ENCODE assay signal across 1 cellular context in the genomic region with DNA sequence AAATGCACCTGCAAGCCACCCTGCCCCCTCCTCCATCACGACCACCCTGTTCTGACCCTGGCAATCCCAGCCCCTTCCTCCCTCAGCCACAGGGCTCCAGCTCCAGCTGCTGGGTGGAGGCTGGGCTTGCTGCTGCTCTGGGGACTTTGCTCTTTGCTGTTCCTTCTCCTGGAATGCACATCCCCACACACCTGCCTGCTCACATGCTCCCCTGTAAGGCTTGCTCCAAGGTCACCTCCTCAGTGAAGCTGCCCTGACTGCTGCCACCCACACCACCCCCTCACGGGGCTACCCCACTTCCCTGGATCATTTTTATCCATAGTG.
TF ChIP-seq lines count a peak whose summit lies in the region.

No MANE protein-coding gene starts in this region.

TF ChIP-seq in HepG2, 621 proteins besides CTCF, POLR2A, EP300 and RAD21 (continued from another document and continues in another):
- TF ChIP-seq SNAPC4 (CRISPR knock-in tag; IDR thresholded peaks at IDR 0.05) (no peak), ESRRA (CRISPR knock-in tag; IDR thresholded peaks at IDR 0.05; ENCODE audit: low read depth) (peak; percentile 57; the same call in 1 of the 2 replicates), RBM22 (optimal IDR thresholded peaks at IDR 0.05; ENCODE audit: low read length) (no peak), ZNF512 (CRISPR knock-in tag; IDR thresholded peaks at IDR 0.05) (no peak), REPIN1 (CRISPR knock-in tag; IDR thresholded peaks at IDR 0.05; ENCODE audit: borderline replicate concordance, low read depth) (peak; percentile 53; the same call in 1 of the 2 replicates), ZNF234 (CRISPR knock-in tag; conservative IDR thresholded peaks at IDR 0.05) (no peak), ZNF670 (CRISPR knock-in tag; IDR thresholded peaks at IDR 0.05; ENCODE audit: borderline replicate concordance) (no peak), NR2F6 (IDR thresholded peaks at IDR 0.05) (no peak), NR2F6 (CRISPR knock-in tag; IDR thresholded peaks at IDR 0.05) (no peak), ZNF33A (CRISPR knock-in tag; IDR thresholded peaks at IDR 0.05; ENCODE audit: borderline replicate concordance) (no peak), EZH2 (conservative IDR thresholded peaks at IDR 0.05; ENCODE audit: low read depth, low read length) (no peak), YY1 (IDR thresholded peaks at IDR 0.05; ENCODE audit: insufficient read depth, insufficient replicate concordance, low read depth, low read length) (no peak), ZNF264 (CRISPR knock-in tag; IDR thresholded peaks at IDR 0.05) (no peak), SRSF9 (IDR thresholded peaks at IDR 0.05; ENCODE audit: borderline replicate concordance, insufficient read depth, low read depth, low read length, poor library complexity, severe bottlenecking) (no peak), ZNF430 (CRISPR knock-in tag; IDR thresholded peaks at IDR 0.05) (no peak), MTA1 (CRISPR knock-in tag; IDR thresholded peaks at IDR 0.05; ENCODE audit: borderline replicate concordance) (peak; percentile 71; the same call in 1 of the 2 replicates), KDM1A (CRISPR knock-in tag; IDR thresholded peaks at IDR 0.05) (no peak), ZNF782 (CRISPR knock-in tag; IDR thresholded peaks at IDR 0.05; ENCODE audit: borderline replicate concordance) (no peak), ZBTB8A (CRISPR knock-in tag; IDR thresholded peaks at IDR 0.05; ENCODE audit: borderline replicate concordance, low read depth) (no peak), ZNF777 (CRISPR knock-in tag; IDR thresholded peaks at IDR 0.05) (no peak), ZNF44 (CRISPR knock-in tag; IDR thresholded peaks at IDR 0.05) (no peak), RBM39 (IDR thresholded peaks at IDR 0.05; ENCODE audit: low read depth, low read length, poor library complexity, severe bottlenecking) (no peak), KIAA2018 (CRISPR knock-in tag; IDR thresholded peaks at IDR 0.05; ENCODE audit: borderline replicate concordance) (no peak), ZSCAN31 (CRISPR knock-in tag; IDR thresholded peaks at IDR 0.05; ENCODE audit: low read depth) (no peak), ZBTB26 (CRISPR knock-in tag; IDR thresholded peaks at IDR 0.05; ENCODE audit: borderline replicate concordance) (no peak), ZNF263 (CRISPR knock-in tag; IDR thresholded peaks at IDR 0.05) (peak; percentile 22; the same call in 1 of the 2 replicates), THAP8 (CRISPR knock-in tag; IDR thresholded peaks at IDR 0.05; ENCODE audit: borderline replicate concordance) (no peak)
- TF ChIP-seq, protein P1, sequence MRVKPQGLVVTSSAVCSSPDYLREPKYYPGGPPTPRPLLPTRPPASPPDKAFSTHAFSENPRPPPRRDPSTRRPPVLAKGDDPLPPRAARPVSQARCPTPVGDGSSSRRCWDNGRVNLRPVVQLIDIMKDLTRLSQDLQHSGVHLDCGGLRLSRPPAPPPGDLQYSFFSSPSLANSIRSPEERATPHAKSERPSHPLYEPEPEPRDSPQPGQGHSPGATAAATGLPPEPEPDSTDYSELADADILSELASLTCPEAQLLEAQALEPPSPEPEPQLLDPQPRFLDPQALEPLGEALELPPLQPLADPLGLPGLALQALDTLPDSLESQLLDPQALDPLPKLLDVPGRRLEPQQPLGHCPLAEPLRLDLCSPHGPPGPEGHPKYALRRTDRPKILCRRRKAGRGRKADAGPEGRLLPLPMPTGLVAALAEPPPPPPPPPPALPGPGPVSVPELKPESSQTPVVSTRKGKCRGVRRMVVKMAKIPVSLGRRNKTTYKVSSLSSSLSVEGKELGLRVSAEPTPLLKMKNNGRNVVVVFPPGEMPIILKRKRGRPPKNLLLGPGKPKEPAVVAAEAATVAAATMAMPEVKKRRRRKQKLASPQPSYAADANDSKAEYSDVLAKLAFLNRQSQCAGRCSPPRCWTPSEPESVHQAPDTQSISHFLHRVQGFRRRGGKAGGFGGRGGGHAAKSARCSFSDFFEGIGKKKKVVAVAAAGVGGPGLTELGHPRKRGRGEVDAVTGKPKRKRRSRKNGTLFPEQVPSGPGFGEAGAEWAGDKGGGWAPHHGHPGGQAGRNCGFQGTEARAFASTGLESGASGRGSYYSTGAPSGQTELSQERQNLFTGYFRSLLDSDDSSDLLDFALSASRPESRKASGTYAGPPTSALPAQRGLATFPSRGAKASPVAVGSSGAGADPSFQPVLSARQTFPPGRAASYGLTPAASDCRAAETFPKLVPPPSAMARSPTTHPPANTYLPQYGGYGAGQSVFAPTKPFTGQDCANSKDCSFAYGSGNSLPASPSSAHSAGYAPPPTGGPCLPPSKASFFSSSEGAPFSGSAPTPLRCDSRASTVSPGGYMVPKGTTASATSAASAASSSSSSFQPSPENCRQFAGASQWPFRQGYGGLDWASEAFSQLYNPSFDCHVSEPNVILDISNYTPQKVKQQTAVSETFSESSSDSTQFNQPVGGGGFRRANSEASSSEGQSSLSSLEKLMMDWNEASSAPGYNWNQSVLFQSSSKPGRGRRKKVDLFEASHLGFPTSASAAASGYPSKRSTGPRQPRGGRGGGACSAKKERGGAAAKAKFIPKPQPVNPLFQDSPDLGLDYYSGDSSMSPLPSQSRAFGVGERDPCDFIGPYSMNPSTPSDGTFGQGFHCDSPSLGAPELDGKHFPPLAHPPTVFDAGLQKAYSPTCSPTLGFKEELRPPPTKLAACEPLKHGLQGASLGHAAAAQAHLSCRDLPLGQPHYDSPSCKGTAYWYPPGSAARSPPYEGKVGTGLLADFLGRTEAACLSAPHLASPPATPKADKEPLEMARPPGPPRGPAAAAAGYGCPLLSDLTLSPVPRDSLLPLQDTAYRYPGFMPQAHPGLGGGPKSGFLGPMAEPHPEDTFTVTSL (CRISPR knock-in tag; IDR thresholded peaks at IDR 0.05; ENCODE audit: borderline replicate concordance): no peak
- TF ChIP-seq, protein P2, sequence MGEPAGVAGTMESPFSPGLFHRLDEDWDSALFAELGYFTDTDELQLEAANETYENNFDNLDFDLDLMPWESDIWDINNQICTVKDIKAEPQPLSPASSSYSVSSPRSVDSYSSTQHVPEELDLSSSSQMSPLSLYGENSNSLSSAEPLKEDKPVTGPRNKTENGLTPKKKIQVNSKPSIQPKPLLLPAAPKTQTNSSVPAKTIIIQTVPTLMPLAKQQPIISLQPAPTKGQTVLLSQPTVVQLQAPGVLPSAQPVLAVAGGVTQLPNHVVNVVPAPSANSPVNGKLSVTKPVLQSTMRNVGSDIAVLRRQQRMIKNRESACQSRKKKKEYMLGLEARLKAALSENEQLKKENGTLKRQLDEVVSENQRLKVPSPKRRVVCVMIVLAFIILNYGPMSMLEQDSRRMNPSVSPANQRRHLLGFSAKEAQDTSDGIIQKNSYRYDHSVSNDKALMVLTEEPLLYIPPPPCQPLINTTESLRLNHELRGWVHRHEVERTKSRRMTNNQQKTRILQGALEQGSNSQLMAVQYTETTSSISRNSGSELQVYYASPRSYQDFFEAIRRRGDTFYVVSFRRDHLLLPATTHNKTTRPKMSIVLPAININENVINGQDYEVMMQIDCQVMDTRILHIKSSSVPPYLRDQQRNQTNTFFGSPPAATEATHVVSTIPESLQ (CRISPR knock-in tag; conservative IDR thresholded peaks at IDR 0.05): no peak
